ENCODE assay signal across 15 cellular contexts in the genomic region with DNA sequence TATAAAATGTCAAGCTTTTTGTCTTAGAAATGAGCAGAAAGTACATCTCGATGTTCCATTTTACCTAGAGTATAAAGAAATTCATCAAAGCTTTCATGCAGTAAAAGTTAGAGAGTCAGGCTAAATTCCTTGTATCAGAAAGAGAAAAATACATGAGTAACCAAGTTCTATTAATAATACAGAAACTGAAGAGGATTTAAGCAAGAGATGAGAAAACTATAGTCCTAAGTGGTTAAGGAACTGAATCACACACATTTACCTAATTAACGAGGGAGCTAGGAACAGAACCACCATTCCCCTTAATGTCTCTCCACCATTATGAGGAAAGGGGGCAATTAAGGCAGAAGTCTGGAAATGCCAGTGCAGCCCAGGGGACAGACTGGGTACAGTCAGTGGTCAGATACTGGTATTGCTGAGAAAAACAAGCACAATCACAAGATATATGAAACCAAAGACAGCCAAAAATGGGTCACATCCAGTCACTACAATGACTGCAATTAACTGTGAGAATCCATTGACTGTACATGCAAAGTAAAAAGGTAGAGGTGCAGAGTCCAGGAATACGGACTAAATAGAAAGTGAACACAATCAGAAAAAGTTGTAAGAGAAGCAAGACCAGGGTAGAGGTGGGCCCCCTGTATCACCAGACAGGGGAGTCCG. TPM values are rescaled to one million over a fixed set of nuclear protein-coding genes. Genes with fewer than 3 reads are reported as not detected.
A peak's percentile ranks its signal among the peaks of the same experiment; 100 is the strongest.
DNase-seq lines count a peak whose midpoint lies in the region; ATAC-seq and TF ChIP-seq lines count a peak whose summit lies in the region.
"Had no signal": no experiment of that assay in that cellular context is flagged by ENCODE, and none has a peak within 500 bp of the region (broad histone marks: within the 10 kb centered on the region; RNA-seq: fewer than 3 reads in every experiment).

No MANE protein-coding gene starts in this region.

- TF ChIP-seq CTCF in KMS-11 (conservative IDR thresholded peaks at IDR 0.05; ENCODE audit: low read depth, low read length) (no peak), chondrocyte (IDR thresholded peaks at IDR 0.05) (no peak)

- H3K36me3 ChIP-seq in KMS-11 (ENCODE audit: insufficient read depth) = no peaks in the 10 kb centered on the region

- H3K27ac ChIP-seq in KMS-11 = peak overlapping the region; percentile 59

- H3K4me3 Mint-ChIP-seq in activated naive CD4-positive, alpha-beta T cell treated with anti-CD3 and anti-CD28 coated beads, Interleukin-2, amount 50 U/mL, for 24 hours = peak overlapping the region; percentile 15
- no peak overlapping the region for H3K4me3 Mint-ChIP-seq in chondrocyte (ENCODE audit: unreplicated experiment)
- H3K4me3 Mint-ChIP-seq: effector memory CD8-positive, alpha-beta T cell had no signal

- ATAC-seq in stimulated activated naive CD8-positive, alpha-beta T cell treated with anti-CD3 and anti-CD28 coated beads, Interleukin-15, Interleukin-2, amounts not matched to agents 100 U/mL and 50 U/mL, for 24 hours = peak; percentile 37
- ATAC-seq: effector memory CD8-positive, alpha-beta T cell; left colon had no signal

- no peaks in the 10 kb centered on the region for H3K27me3 ChIP-seq in KMS-11 (ENCODE audit: insufficient read depth, low read depth)

- H3K4me3 ChIP-seq in KMS-11 (IDR thresholded peaks at IDR 0.05; ENCODE audit: insufficient read depth, low read depth, low read length) = peak overlapping the region; percentile 72

- no peaks in the 10 kb centered on the region for H3K27me3 Mint-ChIP-seq in activated naive CD4-positive, alpha-beta T cell treated with anti-CD3 and anti-CD28 coated beads, Interleukin-2, amount 50 U/mL, for 24 hours
- no peaks in the 10 kb centered on the region for H3K27me3 Mint-ChIP-seq in chondrocyte (ENCODE audit: low read depth)
- H3K27me3 Mint-ChIP-seq: effector memory CD8-positive, alpha-beta T cell had no signal

- peaks cover 45% of the 10 kb centered on the region for H3K4me1 ChIP-seq in KMS-11 (ENCODE audit: low read depth, poor library complexity, severe bottlenecking)

- DNase-seq in activated naive CD4-positive, alpha-beta T cell treated with anti-CD3 and anti-CD28 coated beads, Interleukin-2, amount 50 U/mL, for 16 hours = no peak
- no peak for DNase-seq in chondrocyte (ENCODE audit: low spot score)
- no peak for DNase-seq in stimulated activated naive CD8-positive, alpha-beta T cell treated with anti-CD3 and anti-CD28 coated beads, Interleukin-15, Interleukin-2, amounts not matched to agents 100 U/mL and 50 U/mL, for 24 hours
- no peak for DNase-seq in dedifferentiated amniotic fluid mesenchymal stem cell (ENCODE audit: extremely low spot score)
- DNase-seq in mesenteric fat pad (ENCODE audit: low spot score) = no peak
- DNase-seq in activated CD4-positive, alpha-beta T cell treated with anti-CD3 and anti-CD28 coated beads, Interleukin-2, amount 50 U/mL, for 48 hours = no peak
- DNase-seq: activated CD8-positive, alpha-beta memory T cell treated with anti-CD3 and anti-CD28 coated beads for 24 hours; activated naive CD4-positive, alpha-beta T cell; COR-L47; effector memory CD8-positive, alpha-beta T cell; left colon; NCI-H1694; posterior cingulate gyrus had no signal

- H3K9me3 Mint-ChIP-seq in activated naive CD4-positive, alpha-beta T cell treated with anti-CD3 and anti-CD28 coated beads, Interleukin-2, amount 50 U/mL, for 24 hours = no peaks in the 10 kb centered on the region
- no peaks in the 10 kb centered on the region for H3K9me3 Mint-ChIP-seq in chondrocyte (ENCODE audit: low read depth)
- H3K9me3 Mint-ChIP-seq: effector memory CD8-positive, alpha-beta T cell had no signal

- peaks cover 58% of the 10 kb centered on the region; the same call in 1 of the 2 replicates for H3K79me2 ChIP-seq in KMS-11 (ENCODE audit: insufficient read depth, low read depth)

- H3K9ac ChIP-seq in KMS-11 = peak overlapping the region; percentile 3; the same call in 1 of the 2 replicates

- no peaks in the 10 kb centered on the region for H4K20me1 ChIP-seq in KMS-11 (ENCODE audit: insufficient read depth)

- 0 out of 2 replicates have a peak overlapping the region, but pooled peaks have one; percentile 3 for H2AFZ ChIP-seq in KMS-11 (ENCODE audit: low read depth)

- peaks cover 58% of the 10 kb centered on the region for H3K4me1 Mint-ChIP-seq in activated naive CD4-positive, alpha-beta T cell treated with anti-CD3 and anti-CD28 coated beads, Interleukin-2, amount 50 U/mL, for 24 hours
- H3K4me1 Mint-ChIP-seq in chondrocyte (ENCODE audit: low read depth) = peaks cover 78% of the 10 kb centered on the region

- H3K27ac Mint-ChIP-seq in activated naive CD4-positive, alpha-beta T cell treated with anti-CD3 and anti-CD28 coated beads, Interleukin-2, amount 50 U/mL, for 24 hours = peak overlapping the region; percentile 80
- peak overlapping the region; percentile 46 for H3K27ac Mint-ChIP-seq in chondrocyte (ENCODE audit: unreplicated experiment)

- no peaks in the 10 kb centered on the region for H3K36me3 Mint-ChIP-seq in activated naive CD4-positive, alpha-beta T cell treated with anti-CD3 and anti-CD28 coated beads, Interleukin-2, amount 50 U/mL, for 24 hours
- H3K36me3 Mint-ChIP-seq in chondrocyte (ENCODE audit: low read depth) = no peaks in the 10 kb centered on the region

- H3K4me2 ChIP-seq in KMS-11 = peak overlapping the region; percentile 73

RNA-seq across cellular contexts. Expression of a gene that starts 23.9 kb away (rescaled TPM):
- total RNA-seq in chondrocyte (30.9 to 42.9 TPM (median 35.3 TPM) in 3 replicates), mesenteric fat pad (50.1 TPM)
